1 cellular context compared by ENCODE assay signal in genomic region chr3:52705688-52706686, GRCh38.
TF ChIP-seq lines count a peak whose summit lies in the region.

TSS of gene GLT8D1 (minus strand) at chr3:52705791. CDS start at chr3:52700460, 5,331 bp downstream.
TSS of gene SPCS1 (plus strand) at chr3:52706106. CDS start at chr3:52706247, 141 bp downstream.

TF ChIP-seq in HepG2, 621 proteins besides CTCF, POLR2A, EP300 and RAD21 (continued from another document and continues in another):
- TF ChIP-seq ZSCAN12 (CRISPR knock-in tag; IDR thresholded peaks at IDR 0.05), result peak; percentile 64; the same call in 1 of the 2 replicates
- TF ChIP-seq ZNF580 (CRISPR knock-in tag; IDR thresholded peaks at IDR 0.05; ENCODE audit: borderline replicate concordance, low read depth), result 0 out of 2 replicates have a peak, but pooled peaks have one; percentile 35
- TF ChIP-seq ZNF850 (CRISPR knock-in tag; conservative IDR thresholded peaks at IDR 0.05), result peak; percentile 93
- peak; percentile 16; the same call in 1 of the 2 replicates for TF ChIP-seq THRA (CRISPR knock-in tag; IDR thresholded peaks at IDR 0.05; ENCODE audit: borderline replicate concordance)
- no peak for TF ChIP-seq FOXK2 (IDR thresholded peaks at IDR 0.05)
- peak; percentile 25; the same call in 1 of the 2 replicates for TF ChIP-seq ZNF557 (CRISPR knock-in tag; IDR thresholded peaks at IDR 0.05)
- TF ChIP-seq DPF2 (CRISPR knock-in tag; IDR thresholded peaks at IDR 0.05; ENCODE audit: borderline replicate concordance, low read depth), result 0 out of 2 replicates have a peak, but pooled peaks have one; percentile 9
- peak; percentile 63; the same call in 1 of the 2 replicates for TF ChIP-seq ZMYM4 (CRISPR knock-in tag; IDR thresholded peaks at IDR 0.05)
- TF ChIP-seq ZNF720 (CRISPR knock-in tag; IDR thresholded peaks at IDR 0.05), result no peak
- TF ChIP-seq BORCS8-MEF2B (CRISPR knock-in tag; IDR thresholded peaks at IDR 0.05), result peak; percentile 42
- 0 out of 2 replicates have a peak, but pooled peaks have one; percentile 70 for TF ChIP-seq ZNF224 (CRISPR knock-in tag; IDR thresholded peaks at IDR 0.05)
- TF ChIP-seq SKIL (CRISPR knock-in tag; IDR thresholded peaks at IDR 0.05; ENCODE audit: borderline replicate concordance), result no peak
- peak; percentile 67; the same call in 1 of the 2 replicates for TF ChIP-seq RNF2 (conservative IDR thresholded peaks at IDR 0.05; ENCODE audit: low read depth)
- TF ChIP-seq ZIK1 (CRISPR knock-in tag; IDR thresholded peaks at IDR 0.05; ENCODE audit: borderline replicate concordance, low read depth), result peak; percentile 23; the same call in 1 of the 2 replicates
- TF ChIP-seq ZNF841 (CRISPR knock-in tag; IDR thresholded peaks at IDR 0.05; ENCODE audit: borderline replicate concordance), result no peak
- no peak for TF ChIP-seq TOE1 (CRISPR knock-in tag; IDR thresholded peaks at IDR 0.05)
- TF ChIP-seq ERF (CRISPR knock-in tag; IDR thresholded peaks at IDR 0.05), result peak; percentile 83
- peak; percentile 69; the same call in 1 of the 2 replicates for TF ChIP-seq HDAC2 (CRISPR knock-in tag; IDR thresholded peaks at IDR 0.05)
- peak; percentile 50; the same call in 1 of the 2 replicates for TF ChIP-seq ZNF790 (CRISPR knock-in tag; IDR thresholded peaks at IDR 0.05; ENCODE audit: borderline replicate concordance)
- TF ChIP-seq E2F1 (CRISPR knock-in tag; IDR thresholded peaks at IDR 0.05), result peak; percentile 81
- 0 out of 2 replicates have a peak, but pooled peaks have one; percentile 54 for TF ChIP-seq ZNF510 (CRISPR knock-in tag; IDR thresholded peaks at IDR 0.05; ENCODE audit: low read depth)
- peak; percentile 67; the same call in 1 of the 2 replicates for TF ChIP-seq ZNF556 (CRISPR knock-in tag; IDR thresholded peaks at IDR 0.05; ENCODE audit: borderline replicate concordance)
- TF ChIP-seq RXRB (CRISPR knock-in tag; IDR thresholded peaks at IDR 0.05; ENCODE audit: borderline replicate concordance), result peak; percentile 53; the same call in 1 of the 2 replicates
- TF ChIP-seq TAF1 (CRISPR knock-in tag; IDR thresholded peaks at IDR 0.05), result peak; percentile 85
- TF ChIP-seq ZNF609 (CRISPR knock-in tag; IDR thresholded peaks at IDR 0.05; ENCODE audit: borderline replicate concordance), result 0 out of 2 replicates have a peak, but pooled peaks have one; percentile 47
- 0 out of 2 replicates have a peak, but pooled peaks have one; percentile 70 for TF ChIP-seq ZNF713 (CRISPR knock-in tag; IDR thresholded peaks at IDR 0.05)
- TF ChIP-seq TIGD3 (CRISPR knock-in tag; IDR thresholded peaks at IDR 0.05; ENCODE audit: borderline replicate concordance), result peak; percentile 83; the same call in 1 of the 2 replicates
- TF ChIP-seq MAF1 (CRISPR knock-in tag; IDR thresholded peaks at IDR 0.05; ENCODE audit: borderline replicate concordance), result peak; percentile 71; the same call in 1 of the 2 replicates
- TF ChIP-seq SAP130 (CRISPR knock-in tag; IDR thresholded peaks at IDR 0.05; ENCODE audit: low read depth), result peak; percentile 98
- TF ChIP-seq FOXO4 (CRISPR knock-in tag; conservative IDR thresholded peaks at IDR 0.05), result no peak
- peak; percentile 9 for TF ChIP-seq FOSL2 (CRISPR knock-in tag; IDR thresholded peaks at IDR 0.05)
- TF ChIP-seq TBX2 (CRISPR knock-in tag; IDR thresholded peaks at IDR 0.05; ENCODE audit: borderline replicate concordance), result peak; percentile 88
- no peak for TF ChIP-seq SATB2 (CRISPR knock-in tag; IDR thresholded peaks at IDR 0.05)
- peak; percentile 79; the same call in 1 of the 2 replicates for TF ChIP-seq WIZ (CRISPR knock-in tag; IDR thresholded peaks at IDR 0.05)
- peak; percentile 61; the same call in 1 of the 2 replicates for TF ChIP-seq ZBTB10 (CRISPR knock-in tag; IDR thresholded peaks at IDR 0.05; ENCODE audit: borderline replicate concordance)
- 0 out of 2 replicates have a peak, but pooled peaks have one; percentile 56 for TF ChIP-seq BRCA1 (CRISPR knock-in tag; IDR thresholded peaks at IDR 0.05)
- TF ChIP-seq GZF1 (CRISPR knock-in tag; IDR thresholded peaks at IDR 0.05), result no peak; the same call in 1 of the 2 replicates
- TF ChIP-seq HCFC1 (IDR thresholded peaks at IDR 0.05; ENCODE audit: low read depth, low read length), result peak; percentile 58
- no peak for TF ChIP-seq MAFK (conservative IDR thresholded peaks at IDR 0.05 in 1 of 2, IDR thresholded peaks at IDR 0.05 in 1 of 2; ENCODE audit: low read length in 2 of 2)
- peak; percentile 67 for TF ChIP-seq HES4 (CRISPR knock-in tag; IDR thresholded peaks at IDR 0.05; ENCODE audit: borderline replicate concordance)
- peak; percentile 99 for TF ChIP-seq ZNF335 (CRISPR knock-in tag; IDR thresholded peaks at IDR 0.05)
- no peak for TF ChIP-seq ZFP1 (CRISPR knock-in tag; IDR thresholded peaks at IDR 0.05)
- TF ChIP-seq MXD4 (CRISPR knock-in tag; IDR thresholded peaks at IDR 0.05), result peak; percentile 93
- no peak for TF ChIP-seq ZNF3 (CRISPR knock-in tag; IDR thresholded peaks at IDR 0.05)
- TF ChIP-seq ZNF572 (CRISPR knock-in tag; IDR thresholded peaks at IDR 0.05), result 0 out of 2 replicates have a peak, but pooled peaks have one; percentile 75
- TF ChIP-seq CEBPG (CRISPR knock-in tag; IDR thresholded peaks at IDR 0.05), result 0 out of 2 replicates have a peak, but pooled peaks have one; percentile 4
- TF ChIP-seq PATZ1 (CRISPR knock-in tag; IDR thresholded peaks at IDR 0.05), result no peak
- TF ChIP-seq CAMTA2 (CRISPR knock-in tag; IDR thresholded peaks at IDR 0.05; ENCODE audit: borderline replicate concordance), result no peak
